In the genomic region with DNA sequence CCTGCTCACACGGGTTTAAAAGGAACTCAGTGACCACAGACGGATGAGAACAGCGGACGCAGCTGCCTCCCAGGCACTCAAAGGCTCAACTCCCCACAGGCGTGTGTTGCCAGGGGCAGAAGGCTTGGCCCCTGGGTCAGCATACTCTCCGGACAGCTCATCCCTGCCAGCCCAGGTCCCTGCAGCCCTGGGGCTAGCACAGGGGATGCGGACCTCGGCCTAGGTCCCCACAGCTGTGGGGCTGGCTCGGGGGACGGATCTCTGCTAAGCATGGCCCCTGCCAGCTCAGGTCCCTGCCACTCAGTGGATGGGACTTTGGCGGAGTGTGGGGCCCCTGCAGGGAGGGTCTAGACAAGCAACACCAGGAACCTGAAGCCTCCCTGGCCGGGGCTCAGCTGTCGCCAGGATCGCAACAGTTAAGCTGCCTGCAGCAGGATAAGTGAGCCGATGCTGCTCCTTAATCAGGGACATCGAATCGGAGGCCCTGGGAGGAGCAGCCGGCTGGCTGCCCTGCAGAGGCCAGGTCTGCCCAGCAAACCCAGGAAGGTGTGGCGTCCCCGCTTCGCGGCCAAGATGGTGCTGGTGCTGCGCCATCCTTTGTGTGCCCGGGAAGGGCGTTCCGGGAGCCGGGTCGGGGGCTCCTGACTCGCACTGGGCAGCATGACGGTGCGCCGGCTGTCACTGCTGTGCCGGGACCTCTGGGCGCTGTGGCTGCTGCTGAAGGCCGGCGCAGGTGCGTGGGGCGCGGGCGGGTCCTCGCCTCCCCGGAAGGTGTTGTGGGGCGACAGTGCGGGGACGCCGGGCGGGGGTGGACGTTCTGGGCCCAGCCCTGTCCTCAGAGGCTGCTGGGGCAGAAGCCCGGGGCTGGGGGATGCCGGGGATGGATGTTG, we compare ENCODE assay signal across 7 cellular contexts. TPM values are rescaled to one million over a fixed set of nuclear protein-coding genes. Genes with fewer than 3 reads are reported as not detected.
DNase-seq lines count a peak whose midpoint lies in the region; ATAC-seq and TF ChIP-seq lines count a peak whose summit lies in the region.

No MANE protein-coding gene starts in this region.

- 9 to 47% (median 11%) methylated on average over 22 to 50 of the region's 50 CpGs for WGBS in stomach, 5 donors
- WGBS in spleen, 5 donors = 22 to 46% (median 37%) methylated on average over 34 to 50 of the region's 50 CpGs

- H3K4me1 Mint-ChIP-seq in activated CD8-positive, alpha-beta T cell treated with anti-CD3 and anti-CD28 coated beads, Interleukin-2, amount 10 ng/mL, durations not matched to agents 7 days and 5 days (ENCODE audit: low read depth) = no peaks in the 10 kb centered on the region

- no peaks in the 10 kb centered on the region for H3K9me3 ChIP-seq in stomach
- H3K9me3 ChIP-seq in spleen = no peaks in the 10 kb centered on the region

- no peaks in the 10 kb centered on the region for H3K27me3 Mint-ChIP-seq in activated CD8-positive, alpha-beta T cell treated with anti-CD3 and anti-CD28 coated beads, Interleukin-2, amount 10 ng/mL, durations not matched to agents 7 days and 5 days (ENCODE audit: low read depth)

- POLR2A ChIA-PET in activated CD8-positive, alpha-beta T cell treated with anti-CD3 and anti-CD28 coated beads, Interleukin-2, amount 10 ng/mL, durations not matched to agents 7 days and 5 days (lab: Charles Lee) = no interaction called here

- peak overlapping the region; percentile 31 to 49 (median 38) for H3K4me3 ChIP-seq in stomach
- peak overlapping the region in 3 of 8 donors; percentile 7 to 42 (median 24) for H3K4me3 ChIP-seq in spleen

- TF ChIP-seq POLR2A in stomach (IDR thresholded peaks at IDR 0.05) = no peak
- no peak for TF ChIP-seq POLR2A in spleen (IDR thresholded peaks at IDR 0.05)

- peak; percentile 91 for DNase-seq in LHCN-M2 (ENCODE audit: low read depth)
- DNase-seq in SHP77 treated with DMSO at 0.1 percent for 48 hours (lab: John Stamatoyannopoulos, UW) = peak; percentile 96
- DNase-seq in iPS-NIHi11 (ENCODE audit: low spot score) = peak; percentile 79
- DNase-seq in stomach = peak; percentile 68
- DNase-seq in activated CD8-positive, alpha-beta T cell treated with anti-CD3 and anti-CD28 coated beads, Interleukin-2, amount 10 ng/mL, durations not matched to agents 7 days and 5 days = no peak
- no peak for DNase-seq in spleen

- H3K4me1 ChIP-seq in stomach = peaks cover 42 to 53% (median 44%) of the 10 kb centered on the region in 4 donors
- peaks cover 0 to 19% (median 5%) of the 10 kb centered on the region in 6 donors for H3K4me1 ChIP-seq in spleen

- no peak for TF ChIP-seq EP300 in stomach (IDR thresholded peaks at IDR 0.05)

- H3K9me3 Mint-ChIP-seq in activated CD8-positive, alpha-beta T cell treated with anti-CD3 and anti-CD28 coated beads, Interleukin-2, amount 10 ng/mL, durations not matched to agents 7 days and 5 days (ENCODE audit: insufficient read depth) = peaks cover 6% of the 10 kb centered on the region

- H3K27ac Mint-ChIP-seq in activated CD8-positive, alpha-beta T cell treated with anti-CD3 and anti-CD28 coated beads, Interleukin-2, amount 10 ng/mL, durations not matched to agents 7 days and 5 days = no peak overlapping the region

- H3K27me3 ChIP-seq in stomach (peaks cover 0 to 56% (median 13%) of the 10 kb centered on the region in 3 donors), spleen (replicated peaks in 1 of 7) (peaks cover 0 to 52% (median 5%) of the 10 kb centered on the region in 7 donors)

- no peak for ATAC-seq in activated CD8-positive, alpha-beta T cell treated with anti-CD3 and anti-CD28 coated beads, Interleukin-2, amount 10 ng/mL, durations not matched to agents 7 days and 5 days
- no peak for ATAC-seq in HG03159 (IDR thresholded peaks at IDR 0.05; ENCODE audit: unreplicated experiment)

- H3K36me3 ChIP-seq in stomach = peaks cover 0 to 7% (median 3%) of the 10 kb centered on the region in 4 donors
- H3K36me3 ChIP-seq in spleen = peaks cover 0 to 5% (median 0%) of the 10 kb centered on the region in 6 donors

- H3K4me3 Mint-ChIP-seq in activated CD8-positive, alpha-beta T cell treated with anti-CD3 and anti-CD28 coated beads, Interleukin-2, amount 10 ng/mL, durations not matched to agents 7 days and 5 days = no peak overlapping the region

- CTCF ChIA-PET in activated CD8-positive, alpha-beta T cell treated with anti-CD3 and anti-CD28 coated beads, Interleukin-2, amount 10 ng/mL, durations not matched to agents 7 days and 5 days (lab: Charles Lee) = no interaction called here

- peaks cover 3% of the 10 kb centered on the region for H3K36me3 Mint-ChIP-seq in activated CD8-positive, alpha-beta T cell treated with anti-CD3 and anti-CD28 coated beads, Interleukin-2, amount 10 ng/mL, durations not matched to agents 7 days and 5 days (ENCODE audit: low read depth)

- H3K27ac ChIP-seq in stomach (peak overlapping the region; percentile 13 to 61 (median 32)), spleen (no peak overlapping the region)

- TF ChIP-seq CTCF in stomach (IDR thresholded peaks at IDR 0.05) (no peak), spleen (IDR thresholded peaks at IDR 0.05 in 8 of 11, conservative IDR thresholded peaks at IDR 0.05 in 3 of 11) (no peak)

- intact Hi-C loops in stomach (cut with DNase I; ENCODE audit: low total_unique reads) = no loop called here
- intact Hi-C loops in spleen (cut with DNase I; ENCODE audit: low total_unique reads) = no loop called here

RNA-seq across cellular contexts. Expression of a gene that starts 32.5 kb away (rescaled TPM):
- total RNA-seq in LHCN-M2 (2014; rRNA removed) (10.9 and 14.5 TPM in 2 replicates), stomach (100 to 1,000 TPM in 1 of 5 donors, 10 to 100 TPM in 4; 39.1 to 363 (median 58.6) TPM), spleen (10 to 100 TPM in 6 of 7 donors, 1 to 10 TPM in 1; 6.6 to 21.4 (median 16.5) TPM)
- 26.4 TPM for polyA plus RNA-seq in LHCN-M2 (2012)
- polyA plus RNA-seq in stomach (10 to 100 TPM; 10.8 to 20.0 (median 13.3) TPM), spleen (1 to 10 TPM; 4.3 to 9.0 (median 4.7) TPM)
- 1 to 10 TPM in 1 of 2 experiments, under 1 TPM in 1; 0.76 to 1.0 TPM for total RNA-seq in activated CD8-positive, alpha-beta T cell treated with anti-CD3 and anti-CD28 coated beads, Interleukin-2, amount 10 ng/mL, durations not matched to agents 7 days and 5 days

Comparison
In these comparisons a context has a peak if more than half of its experiments do, and no peak if none do; other contexts are left out.
1. DNase-seq: peak in LHCN-M2 (single experiment), SHP77 treated with DMSO at 0.1 percent for 48 hours (single experiment), iPS-NIHi11 (single experiment) and stomach (single experiment); none in activated CD8-positive, alpha-beta T cell treated with anti-CD3 and anti-CD28 coated beads, Interleukin-2, amount 10 ng/mL, durations not matched to agents 7 days and 5 days (single experiment) and spleen (single experiment).
2. H3K27ac ChIP-seq: peak in stomach (5 of 5); none in spleen (0 of 8).